Comparison of ENCODE assay signal across 1 cellular context in genomic region chr2:65319674-65320041, GRCh38.
TF ChIP-seq lines count a peak whose summit lies in the region.

No MANE protein-coding gene starts in this region.

TF ChIP-seq in SK-N-SH, 30 proteins besides CTCF, POLR2A, EP300 and RAD21 (continued from another document):
- TF ChIP-seq REST (IDR thresholded peaks at IDR 0.05; ENCODE audit: low read depth, low read length), result no peak
- no peak for TF ChIP-seq SIN3A (IDR thresholded peaks at IDR 0.05; ENCODE audit: borderline replicate concordance, low read depth, low read length)
- no peak for TF ChIP-seq TAF1 (IDR thresholded peaks at IDR 0.05; ENCODE audit: borderline replicate concordance, low read depth, low read length)
- no peak for TF ChIP-seq MAX (IDR thresholded peaks at IDR 0.05; ENCODE audit: low read depth)
- no peak for TF ChIP-seq GATA2 (CRISPR knock-in tag; IDR thresholded peaks at IDR 0.05)
- TF ChIP-seq ELF1 (IDR thresholded peaks at IDR 0.05), result no peak
- no peak for TF ChIP-seq FOSL2 (IDR thresholded peaks at IDR 0.05; ENCODE audit: borderline replicate concordance, low read depth)
- no peak for TF ChIP-seq TCF12 (IDR thresholded peaks at IDR 0.05)
- no peak for TF ChIP-seq RFX5 (IDR thresholded peaks at IDR 0.05; ENCODE audit: low read length)
- no peak for TF ChIP-seq EZH2phosphoT487 (IDR thresholded peaks at IDR 0.05; ENCODE audit: borderline replicate concordance, low read depth)
- no peak for TF ChIP-seq NFIC (IDR thresholded peaks at IDR 0.05; ENCODE audit: borderline replicate concordance)
- TF ChIP-seq YY1 (IDR thresholded peaks at IDR 0.05; ENCODE audit: low read depth), result no peak
- TF ChIP-seq CHD2 (IDR thresholded peaks at IDR 0.05; ENCODE audit: low read length, partially characterized antibody), result no peak
- TF ChIP-seq PBX3 (IDR thresholded peaks at IDR 0.05), result no peak
- no peak for TF ChIP-seq USF1 (IDR thresholded peaks at IDR 0.05; ENCODE audit: borderline replicate concordance, low read depth)
- no peak for TF ChIP-seq NRF1 (IDR thresholded peaks at IDR 0.05; ENCODE audit: low read depth, low read length)
- TF ChIP-seq FOXM1 (IDR thresholded peaks at IDR 0.05; ENCODE audit: low read depth), result no peak
- no peak for TF ChIP-seq TEAD4 (IDR thresholded peaks at IDR 0.05; ENCODE audit: borderline replicate concordance, insufficient read depth)
- no peak for TF ChIP-seq FOXJ3 (CRISPR knock-in tag; IDR thresholded peaks at IDR 0.05)
